Comparison of ENCODE assay signal across 26 cellular contexts in the genomic region with DNA sequence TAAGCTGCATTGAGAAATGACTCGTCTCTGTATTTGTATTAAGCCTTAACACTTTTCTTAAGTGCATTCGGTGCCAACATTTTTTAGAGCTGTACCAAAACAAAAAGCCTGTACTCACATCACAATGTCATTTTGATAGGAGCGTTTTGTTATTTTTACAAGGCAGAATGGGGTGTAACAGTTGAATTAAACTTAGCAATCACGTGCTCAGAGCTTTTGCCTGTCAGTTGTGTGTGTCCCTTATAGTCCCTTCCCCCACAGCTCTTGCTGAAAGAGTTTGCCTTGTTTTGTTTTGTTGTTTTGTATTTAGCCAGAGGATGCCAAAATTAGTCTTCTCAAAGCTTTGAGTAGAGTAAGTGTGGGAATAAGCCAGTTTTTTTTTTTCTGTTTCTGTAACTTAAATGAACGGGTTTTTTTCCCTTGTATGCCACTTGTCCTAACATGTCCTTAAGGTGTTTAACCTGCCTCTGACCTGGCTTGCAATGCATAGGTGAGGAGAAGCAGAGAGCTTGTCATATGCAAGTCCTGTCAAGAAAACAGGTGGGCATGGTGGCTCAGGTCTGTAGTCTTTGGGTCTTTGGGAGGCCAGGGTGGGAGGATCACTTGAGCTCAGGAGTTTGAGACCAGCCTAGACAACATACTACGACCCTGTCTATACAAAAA. TPM values are rescaled to one million over a fixed set of nuclear protein-coding genes. Genes with fewer than 3 reads are reported as not detected.
DNase-seq lines count a peak whose midpoint lies in the region; ATAC-seq and TF ChIP-seq lines count a peak whose summit lies in the region.
"Had no signal": no experiment of that assay in that cellular context is flagged by ENCODE, and none has a peak within 500 bp of the region (broad histone marks: within the 10 kb centered on the region; RNA-seq: fewer than 3 reads in every experiment).

No MANE protein-coding gene starts in this region.

- H3K4me2 ChIP-seq in smooth muscle cell = no peak overlapping the region

- no peaks in the 10 kb centered on the region for H3K4me1 Mint-ChIP-seq in activated T-helper 17 cell treated with anti-CD3 and anti-CD28 coated beads, Interleukin-2, amount 50 U/mL, for 72 hours

- no peak overlapping the region for H3K9ac ChIP-seq in smooth muscle cell (ENCODE audit: low read depth)

- intact Hi-C loops in lower lobe of right lung (cut with DNase I) = no loop called here

- H3K4me3 Mint-ChIP-seq in activated T-helper 17 cell treated with anti-CD3 and anti-CD28 coated beads, Interleukin-2, amount 50 U/mL, for 72 hours = no peak overlapping the region
- H3K4me3 Mint-ChIP-seq: T-cell had no signal

- WGBS in smooth muscle cell (ENCODE audit: low lambda C conversion rate) = 91% methylated on average over 6 of the region's 6 CpGs

- no peaks in the 10 kb centered on the region for H3K9me3 Mint-ChIP-seq in activated naive CD4-positive, alpha-beta T cell treated with anti-CD3 and anti-CD28 coated beads, Interleukin-2, amount 50 U/mL, for 72 hours
- H3K9me3 Mint-ChIP-seq in activated T-helper 17 cell treated with anti-CD3 and anti-CD28 coated beads, Interleukin-2, amount 50 U/mL, for 72 hours = no peaks in the 10 kb centered on the region
- H3K9me3 Mint-ChIP-seq: T-cell had no signal

- H3K4me3 ChIP-seq in epithelial cell of esophagus (ENCODE audit: low read length) (no peak overlapping the region), smooth muscle cell (no peak overlapping the region), lower lobe of right lung (no peak overlapping the region)
- H3K4me3 ChIP-seq: esophagus muscularis mucosa, lung, SJCRH30 had no signal

- no peak for DNase-seq in activated naive CD4-positive, alpha-beta T cell treated with anti-CD3 and anti-CD28 coated beads, Interleukin-2, amount 50 U/mL, for 72 hours (ENCODE audit: low spot score in 2 of 2)
- no peak for DNase-seq in activated naive CD4-positive, alpha-beta T cell treated with anti-CD3 and anti-CD28 coated beads, Interleukin-2, amount 50 U/mL, for 16 hours
- DNase-seq in epithelial cell of esophagus (ENCODE audit: low read depth) = peak; percentile 75
- DNase-seq in smooth muscle cell (lab: John Stamatoyannopoulos, UW; ENCODE audit: unreplicated experiment) = no peak
- DNase-seq in lower lobe of right lung = no peak
- DNase-seq: ACHN; activated CD4-positive, alpha-beta T cell treated with anti-CD3 and anti-CD28 coated beads for 1 hour; activated effector memory CD4-positive, alpha-beta T cell treated with anti-CD3 and anti-CD28 coated beads, Interleukin-2, amount 50 U/mL, for 16 hours; amygdala; C1 segment of cervical spinal cord; GOT3; islet precursor cell; NCI-H1092; NCI-H187 treated with DMSO at 0.1 percent for 48 hours; NCI-H774; OCI-M1; SJCRH30; stimulated activated CD4-positive, alpha-beta T cell treated with anti-CD3 and anti-CD28 coated beads, Interleukin-12 subunit alpha, Interleukin-12 subunit beta, amount 100 ng/mL, for 4 hours; stimulated activated CD8-positive, alpha-beta memory T cell treated with anti-CD3 and anti-CD28 coated beads, Interleukin-4, amount 100 ng/mL, for 48 hours; substantia nigra; T-cell had no signal

- H3K36me3 ChIP-seq in smooth muscle cell (ENCODE audit: low read depth) = peaks cover 5% of the 10 kb centered on the region
- peaks cover 63% of the 10 kb centered on the region for H3K36me3 ChIP-seq in lower lobe of right lung

- H3K4me1 ChIP-seq in smooth muscle cell (ENCODE audit: low read depth) = peaks cover 4% of the 10 kb centered on the region
- peaks cover 6% of the 10 kb centered on the region for H3K4me1 ChIP-seq in lower lobe of right lung
- H3K4me1 ChIP-seq: SJCRH30 had no signal

- no peak for ATAC-seq in activated naive CD4-positive, alpha-beta T cell treated with anti-CD3 and anti-CD28 coated beads, Interleukin-2, amount 50 U/mL, for 72 hours
- ATAC-seq in activated T-helper 17 cell treated with anti-CD3 and anti-CD28 coated beads, Interleukin-2, amount 50 U/mL, for 72 hours (replicated peaks) = no peak
- ATAC-seq in GM19351 (IDR thresholded peaks at IDR 0.05; ENCODE audit: unreplicated experiment) (no peak), lower lobe of right lung (no peak), HG03095 (IDR thresholded peaks at IDR 0.05; ENCODE audit: unreplicated experiment) (no peak)
- ATAC-seq: T-cell had no signal

- peaks cover 13% of the 10 kb centered on the region for H3F3A ChIP-seq in smooth muscle cell (ENCODE audit: low read depth)

- H4K20me1 ChIP-seq in smooth muscle cell (ENCODE audit: low read depth) = no peaks in the 10 kb centered on the region

- H3K27me3 ChIP-seq in smooth muscle cell (ENCODE audit: low read depth) (no peaks in the 10 kb centered on the region), lower lobe of right lung (ENCODE audit: low read depth) (no peaks in the 10 kb centered on the region)
- H3K27me3 ChIP-seq: esophagus muscularis mucosa, SJCRH30 had no signal

- peak overlapping the region; percentile 57 to 60 for H3K27ac Mint-ChIP-seq in activated naive CD4-positive, alpha-beta T cell treated with anti-CD3 and anti-CD28 coated beads, Interleukin-2, amount 50 U/mL, for 72 hours
- peak overlapping the region; percentile 28 for H3K27ac Mint-ChIP-seq in activated T-helper 17 cell treated with anti-CD3 and anti-CD28 coated beads, Interleukin-2, amount 50 U/mL, for 72 hours

- peaks cover 7% of the 10 kb centered on the region for H3K79me2 ChIP-seq in smooth muscle cell (ENCODE audit: low read depth)

- no peaks in the 10 kb centered on the region for H3K27me3 Mint-ChIP-seq in activated T-helper 17 cell treated with anti-CD3 and anti-CD28 coated beads, Interleukin-2, amount 50 U/mL, for 72 hours
- H3K27me3 Mint-ChIP-seq: T-cell had no signal

- peak overlapping the region; percentile 30 for H3K27ac ChIP-seq in smooth muscle cell (ENCODE audit: low read depth)
- H3K27ac ChIP-seq in lower lobe of right lung = no peak overlapping the region
- H3K27ac ChIP-seq: esophagus muscularis mucosa, SJCRH30 had no signal

- H3K36me3 Mint-ChIP-seq in activated naive CD4-positive, alpha-beta T cell treated with anti-CD3 and anti-CD28 coated beads, Interleukin-2, amount 50 U/mL, for 72 hours = peaks cover 4% of the 10 kb centered on the region in 2 donors
- peaks cover 65% of the 10 kb centered on the region for H3K36me3 Mint-ChIP-seq in activated T-helper 17 cell treated with anti-CD3 and anti-CD28 coated beads, Interleukin-2, amount 50 U/mL, for 72 hours (ENCODE audit: low read depth)

- TF ChIP-seq CTCF in epithelial cell of esophagus (IDR thresholded peaks at IDR 0.05; ENCODE audit: insufficient read depth, low read depth, low read length, missing control alignments) = no peak
- TF ChIP-seq CTCF in smooth muscle cell (IDR thresholded peaks at IDR 0.05; ENCODE audit: borderline replicate concordance, insufficient read depth, poor library complexity, severe bottlenecking) = no peak
- no peak for TF ChIP-seq CTCF in lower lobe of right lung (IDR thresholded peaks at IDR 0.05)

- H3K9me3 ChIP-seq in smooth muscle cell (replicated peaks; ENCODE audit: low read depth) (no peaks in the 10 kb centered on the region), lower lobe of right lung (no peaks in the 10 kb centered on the region)
- H3K9me3 ChIP-seq: esophagus muscularis mucosa, SJCRH30 had no signal

- H2AFZ ChIP-seq in smooth muscle cell (ENCODE audit: low read depth) = no peak overlapping the region

RNA-seq across cellular contexts. Expression of gene MAPK8IP3, which starts 4.6 kb away (rescaled TPM):
- total RNA-seq in activated naive CD4-positive, alpha-beta T cell treated with anti-CD3 and anti-CD28 coated beads, Interleukin-2, amount 50 U/mL, for 72 hours = 10 to 100 TPM; 76.1 to 83.6 TPM
- total RNA-seq in activated T-helper 17 cell treated with anti-CD3 and anti-CD28 coated beads, Interleukin-2, amount 50 U/mL, for 72 hours = 100 to 1,000 TPM in 1 of 2 donors, 10 to 100 TPM in 1; 59.9 to 106 TPM
- 36.2 and 43.6 TPM in 2 replicates for total RNA-seq in smooth muscle cell
- polyA plus RNA-seq in smooth muscle cell = 47.8 and 69.2 TPM in 2 replicates
- total RNA-seq in lower lobe of right lung = 63.0 TPM

RNA-seq across cellular contexts. Expression of gene JPT2, which starts 23.3 kb away (rescaled TPM):
- total RNA-seq in activated naive CD4-positive, alpha-beta T cell treated with anti-CD3 and anti-CD28 coated beads, Interleukin-2, amount 50 U/mL, for 72 hours = 10 to 100 TPM; 66.5 to 74.8 TPM
- total RNA-seq in activated T-helper 17 cell treated with anti-CD3 and anti-CD28 coated beads, Interleukin-2, amount 50 U/mL, for 72 hours = 10 to 100 TPM; 55.9 to 85.1 TPM
- 28.6 and 33.4 TPM in 2 replicates for total RNA-seq in smooth muscle cell
- polyA plus RNA-seq in smooth muscle cell = 7.2 and 11.2 TPM in 2 replicates
- 53.1 TPM for total RNA-seq in lower lobe of right lung
